Comparison of ENCODE assay signal across 16 cellular contexts in the genomic region with DNA sequence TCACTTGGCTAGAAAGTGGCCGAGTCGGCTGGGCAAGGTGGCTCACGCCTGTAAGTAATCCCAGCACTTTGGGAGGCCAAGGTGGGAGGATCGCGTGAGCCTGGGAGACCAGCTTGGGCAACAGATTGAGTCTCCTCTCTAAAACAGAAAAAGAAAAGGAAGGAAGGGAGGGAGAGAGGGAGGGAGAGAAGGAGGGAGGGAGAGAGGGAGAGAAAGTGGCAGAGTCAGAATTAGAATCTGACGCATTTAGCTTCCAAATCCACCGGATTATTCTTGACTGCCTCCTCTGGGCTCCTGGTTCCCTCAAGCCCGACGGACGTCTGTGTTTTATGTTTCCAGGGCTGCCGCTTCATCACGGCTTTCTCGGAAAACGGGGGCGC. TPM values are rescaled to one million over a fixed set of nuclear protein-coding genes. Genes with fewer than 3 reads are reported as not detected.
DNase-seq lines count a peak whose midpoint lies in the region; ATAC-seq, FAIRE-seq and TF ChIP-seq lines count a peak whose summit lies in the region.
"Had no signal": no experiment of that assay in that cellular context is flagged by ENCODE, and none has a peak within 500 bp of the region (broad histone marks: within the 10 kb centered on the region; RNA-seq: fewer than 3 reads in every experiment).

No MANE protein-coding gene starts in this region.

- H3K79me2 ChIP-seq in mammary epithelial cell (ENCODE audit: insufficient read depth, low read length) = no peaks in the 10 kb centered on the region

- DNase-seq in mammary epithelial cell (no peak), MCF 10A (ENCODE audit: unreplicated experiment) (no peak), memory B cell (ENCODE audit: low spot score in 2 of 2) (no peak), NCI-H2029 treated with DMSO at 0.1 percent for 48 hours (lab: John Stamatoyannopoulos, UW) (no peak), DMS153 (lab: John Stamatoyannopoulos, UW) (no peak), GM12892 (ENCODE audit: insufficient read length) (no peak)
- no peak for DNase-seq in activated CD8-positive, alpha-beta T cell treated with anti-CD3 and anti-CD28 coated beads for 36 hours
- no peak for DNase-seq in activated effector memory CD4-positive, alpha-beta T cell treated with Interleukin-2 at 50 U/mL for 16 hours
- DNase-seq: EL, erythroblast, GOT3, hippocampal formation, NCI-H2081 treated with DMSO at 0.1 percent for 48 hours had no signal

- H3K4me3 Mint-ChIP-seq in MCF 10A (ENCODE audit: unreplicated experiment) (no peak overlapping the region), memory B cell (peak overlapping the region; percentile 79)
- H3K4me3 Mint-ChIP-seq in activated CD8-positive, alpha-beta T cell treated with anti-CD3 and anti-CD28 coated beads for 36 hours = peak overlapping the region; percentile 28

- H3K27me3 Mint-ChIP-seq in MCF 10A (ENCODE audit: insufficient read depth, unreplicated experiment) = peaks cover 34% of the 10 kb centered on the region
- H3K27me3 Mint-ChIP-seq in activated CD8-positive, alpha-beta T cell treated with anti-CD3 and anti-CD28 coated beads for 36 hours = peaks cover 4% of the 10 kb centered on the region
- peaks cover 13% of the 10 kb centered on the region for H3K27me3 Mint-ChIP-seq in memory B cell

- H3K9me3 ChIP-seq in mammary epithelial cell (replicated peaks; ENCODE audit: insufficient read depth, low read length) = no peaks in the 10 kb centered on the region

- 48% methylated on average over 5 of the region's 15 CpGs for WGBS in mammary epithelial cell (ENCODE audit: low coverage, missing lambda C conversion rate)

- dilution Hi-C loops in mammary epithelial cell (cut with HindIII; ENCODE audit: low sequenced_read_pairs) = no loop called here

- peak overlapping the region; percentile 63 for H3K4me2 ChIP-seq in mammary epithelial cell (ENCODE audit: insufficient read depth, low read depth, low read length)

- H3K36me3 Mint-ChIP-seq in MCF 10A (ENCODE audit: insufficient read depth, unreplicated experiment) (no peaks in the 10 kb centered on the region), memory B cell (no peaks in the 10 kb centered on the region)
- no peaks in the 10 kb centered on the region for H3K36me3 Mint-ChIP-seq in activated CD8-positive, alpha-beta T cell treated with anti-CD3 and anti-CD28 coated beads for 36 hours (ENCODE audit: low read depth)

- peak; percentile 41 for ATAC-seq in activated CD8-positive, alpha-beta T cell treated with anti-CD3 and anti-CD28 coated beads for 36 hours
- no peak for ATAC-seq in memory B cell (ENCODE audit: low read depth)

- H3K27ac ChIP-seq in mammary epithelial cell (ENCODE audit: insufficient read depth, low read depth, low read length) = no peak overlapping the region
- H3K27ac ChIP-seq: BLaER1 treated with 17β-estradiol and CSF1 and Interleukin-3, amounts not matched to agents 10 nM and 100 nM; HL-60 had no signal

- peaks cover 3% of the 10 kb centered on the region for H4K20me1 ChIP-seq in mammary epithelial cell (ENCODE audit: insufficient read depth, low read length)

- POLR2A ChIA-PET in MCF 10A (lab: Yijun Ruan, JAX) = interaction anchor here (0.8 kb wide), 1 partner anchor 12 kb away, joined by 3 read pairs; no protein-coding TSS in a partner anchor
- POLR2A ChIA-PET in activated CD8-positive, alpha-beta T cell treated with anti-CD3 and anti-CD28 coated beads for 36 hours (lab: Charles Lee) = interaction anchor here (0.7 to 2.1 kb wide), 4 partner anchors 10 to 77 kb away, joined by 3 to 5 read pairs (median 4); a partner anchor contains a TSS

- H3K4me1 Mint-ChIP-seq in MCF 10A (ENCODE audit: insufficient read depth, unreplicated experiment) (no peaks in the 10 kb centered on the region), memory B cell (peaks cover 18% of the 10 kb centered on the region)
- peaks cover 35% of the 10 kb centered on the region for H3K4me1 Mint-ChIP-seq in activated CD8-positive, alpha-beta T cell treated with anti-CD3 and anti-CD28 coated beads for 36 hours (ENCODE audit: low read depth)

- no peak overlapping the region for H2AFZ ChIP-seq in mammary epithelial cell (ENCODE audit: low read depth, low read length)

- H3K9me3 Mint-ChIP-seq in MCF 10A (ENCODE audit: unreplicated experiment) = no peaks in the 10 kb centered on the region
- peaks cover 3% of the 10 kb centered on the region for H3K9me3 Mint-ChIP-seq in activated CD8-positive, alpha-beta T cell treated with anti-CD3 and anti-CD28 coated beads for 36 hours
- H3K9me3 Mint-ChIP-seq in memory B cell = no peaks in the 10 kb centered on the region

- BruUV-seq in mammary epithelial cell (replicated peaks; lab: Mats Ljungman, UMichigan) (no TSS peak), MCF 10A (replicated peaks; lab: Mats Ljungman, UMichigan) (no TSS peak)

- intact Hi-C loops in mammary epithelial cell (cut with micrococcal nuclease) = no loop called here
- intact Hi-C loops in MCF 10A (cut with micrococcal nuclease) = no loop called here
- intact Hi-C loops in activated CD8-positive, alpha-beta T cell treated with anti-CD3 and anti-CD28 coated beads for 36 hours (cut with micrococcal nuclease) = loop anchor here (5.0 kb wide), 1 partner anchor 34 kb away; no protein-coding TSS in a partner anchor

- no peak overlapping the region for H3K4me3 ChIP-seq in mammary epithelial cell (replicated peaks in 1 of 3; ENCODE audit: insufficient read depth in 1 of 3, low read depth in 2 of 3, low read length in 3 of 3)
- H3K4me3 ChIP-seq: BLaER1 treated with 17β-estradiol and CSF1 and Interleukin-3, amounts not matched to agents 10 nM and 100 nM had no signal

- TF ChIP-seq CTCF in mammary epithelial cell (conservative IDR thresholded peaks at IDR 0.05 in 1 of 2, IDR thresholded peaks at IDR 0.05 in 1 of 2; ENCODE audit: extremely low read depth in 1 of 2, insufficient read depth in 1 of 2, low read depth in 1 of 2, low read length in 2 of 2) (no peak), MCF 10A (IDR thresholded peaks at IDR 0.05; ENCODE audit: unreplicated experiment) (no peak)
- no peak for TF ChIP-seq CTCF in activated CD8-positive, alpha-beta T cell treated with anti-CD3 and anti-CD28 coated beads for 36 hours (IDR thresholded peaks at IDR 0.05)

- peaks cover 20% of the 10 kb centered on the region for H3K27me3 ChIP-seq in mammary epithelial cell (ENCODE audit: insufficient read depth, low read length)
- H3K27me3 ChIP-seq: BLaER1 treated with 17β-estradiol and CSF1 and Interleukin-3, amounts not matched to agents 10 nM and 100 nM had no signal

- in situ Hi-C loops in mammary epithelial cell (cut with MboI; ENCODE audit: low sequenced_read_pairs in 2 of 2) = no loop called here

- no peak for FAIRE-seq in GM12892 (lab: Jason Lieb, UNC)

- CTCF ChIA-PET in mammary epithelial cell (lab: Charles Lee; ENCODE audit: low non-redundant PET) = no interaction called here
- CTCF ChIA-PET in MCF 10A (lab: Yijun Ruan, JAX) = no interaction called here
- CTCF ChIA-PET in activated CD8-positive, alpha-beta T cell treated with anti-CD3 and anti-CD28 coated beads for 36 hours (lab: Charles Lee) = interaction anchor here (0.7 to 2.0 kb wide), 10 partner anchors 15 to 102 kb away, joined by 3 to 6 read pairs (median 4); a partner anchor contains a TSS

- peaks cover 11% of the 10 kb centered on the region for H3K4me1 ChIP-seq in mammary epithelial cell (ENCODE audit: insufficient read depth, low read length)

- TF ChIP-seq POLR2A in GM12892 (IDR thresholded peaks at IDR 0.05; ENCODE audit: low read depth, low read length) = no peak

- H3K27ac Mint-ChIP-seq in MCF 10A (ENCODE audit: low read depth, unreplicated experiment) = no peak overlapping the region
- peak overlapping the region; percentile 64 for H3K27ac Mint-ChIP-seq in activated CD8-positive, alpha-beta T cell treated with anti-CD3 and anti-CD28 coated beads for 36 hours
- H3K27ac Mint-ChIP-seq in memory B cell = no peak overlapping the region

- no peaks in the 10 kb centered on the region for H3K36me3 ChIP-seq in mammary epithelial cell (ENCODE audit: insufficient read depth, low read length)
- H3K36me3 ChIP-seq: BLaER1 treated with 17β-estradiol and CSF1 and Interleukin-3, amounts not matched to agents 10 nM and 100 nM had no signal

- no peak overlapping the region for H3K9ac ChIP-seq in mammary epithelial cell (ENCODE audit: insufficient read depth, low read length)
- H3K9ac ChIP-seq: BLaER1 treated with 17β-estradiol and CSF1 and Interleukin-3, amounts not matched to agents 10 nM and 100 nM had no signal

RNA-seq across cellular contexts. Expression of a gene that starts 22.5 kb away (rescaled TPM):
- total RNA-seq in mammary epithelial cell = 10 to 100 TPM in 1 of 2 donors, 1 to 10 TPM in 1; 4.3 to 13.1 TPM
- polyA plus RNA-seq in mammary epithelial cell = 6.4 TPM
- polyA minus RNA-seq in mammary epithelial cell = 3.2 TPM
- total RNA-seq in MCF 10A (2022) = 7.4 and 10.1 TPM in 2 replicates
- total RNA-seq in activated CD8-positive, alpha-beta T cell treated with anti-CD3 and anti-CD28 coated beads for 36 hours = 1 to 10 TPM; 4.8 to 6.6 TPM
- polyA plus RNA-seq in GM12892 (2012; ENCODE audit: missing spikeins) = 1.8 TPM

RNA-seq across cellular contexts. Expression of a gene that starts 36.3 kb away (rescaled TPM):
- total RNA-seq in mammary epithelial cell = 10 to 100 TPM; 10.8 to 14.5 TPM
- 15.3 TPM for polyA plus RNA-seq in mammary epithelial cell
- 5.6 TPM for polyA minus RNA-seq in mammary epithelial cell
- 14.4 and 15.0 TPM in 2 replicates for total RNA-seq in MCF 10A (2022)
- total RNA-seq in activated CD8-positive, alpha-beta T cell treated with anti-CD3 and anti-CD28 coated beads for 36 hours = 10 to 100 TPM; 22.8 to 24.7 TPM
- 12.2 TPM for polyA plus RNA-seq in GM12892 (2012; ENCODE audit: missing spikeins)

RNA-seq across cellular contexts. Expression of a gene that starts 50.0 kb away (rescaled TPM):
- total RNA-seq in mammary epithelial cell (10 to 100 TPM in 1 of 2 donors, under 1 TPM in 1; 0.78 to 10.0 TPM), MCF 10A (2022) (0.14 and 0.91 TPM in 2 replicates)
- 0.46 TPM for polyA plus RNA-seq in mammary epithelial cell
- not detected for polyA minus RNA-seq in mammary epithelial cell
- 1 to 10 TPM; 2.4 to 3.3 TPM for total RNA-seq in activated CD8-positive, alpha-beta T cell treated with anti-CD3 and anti-CD28 coated beads for 36 hours
- polyA plus RNA-seq in GM12892 (2012; ENCODE audit: missing spikeins) = 1.4 TPM
- total RNA-seq: SK-MEL-5 had no signal

RNA-seq across cellular contexts. Expression of a gene that starts 50.6 kb away (rescaled TPM):
- total RNA-seq in mammary epithelial cell (not detected), MCF 10A (2022) (not detected in 2 replicates)
- not detected for polyA plus RNA-seq in mammary epithelial cell
- not detected for polyA minus RNA-seq in mammary epithelial cell
- 1 to 10 TPM in 1 of 2 experiments, under 1 TPM in 1; 0.81 to 1.5 TPM for total RNA-seq in activated CD8-positive, alpha-beta T cell treated with anti-CD3 and anti-CD28 coated beads for 36 hours
- polyA plus RNA-seq in GM12892 (2012; ENCODE audit: missing spikeins) = not detected
- total RNA-seq: SK-MEL-5 had no signal

RNA-seq across cellular contexts. Expression of a gene that starts 55.4 kb away (rescaled TPM):
- 10 to 100 TPM; 16.2 to 31.4 TPM for total RNA-seq in mammary epithelial cell
- polyA plus RNA-seq in mammary epithelial cell = 31.9 TPM
- 26.6 TPM for polyA minus RNA-seq in mammary epithelial cell
- 16.5 and 20.9 TPM in 2 replicates for total RNA-seq in MCF 10A (2022)
- total RNA-seq in activated CD8-positive, alpha-beta T cell treated with anti-CD3 and anti-CD28 coated beads for 36 hours = 10 to 100 TPM; 36.5 to 37.5 TPM
- 40.1 TPM for polyA plus RNA-seq in GM12892 (2012; ENCODE audit: missing spikeins)
